ENCODE assay signal across 8 cellular contexts in the genomic region with DNA sequence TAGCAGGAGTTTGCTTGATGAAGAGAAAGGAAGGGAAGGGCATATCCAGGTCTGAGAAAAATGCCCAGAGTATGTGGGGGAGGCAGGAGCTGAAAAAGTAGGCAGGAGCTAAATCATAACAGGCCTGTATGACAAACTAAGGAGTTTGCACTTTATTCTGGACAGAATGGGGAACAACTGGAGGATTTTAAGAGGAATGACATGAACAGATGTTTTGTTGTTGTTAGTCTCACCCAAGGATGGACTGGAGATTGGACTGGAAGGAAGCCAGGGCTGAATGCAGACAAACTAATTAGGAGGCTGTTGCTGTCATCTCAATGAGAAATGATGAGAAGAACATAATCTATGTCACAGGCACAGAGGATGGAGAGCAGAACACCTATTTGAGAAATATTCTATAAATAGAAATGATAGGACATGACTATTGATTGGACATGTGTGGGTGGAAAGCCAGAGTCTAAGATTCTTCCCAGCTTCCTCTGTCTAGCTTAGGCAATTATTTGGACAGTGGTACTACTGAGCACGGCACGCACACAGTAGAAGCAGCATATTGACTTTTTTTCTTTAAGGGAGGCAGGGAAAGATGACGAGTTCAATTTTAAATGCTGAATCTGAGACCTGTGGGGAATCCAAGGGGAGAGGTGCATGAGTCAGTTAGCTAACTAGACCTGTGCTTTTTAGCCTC. TPM values are rescaled to one million over a fixed set of nuclear protein-coding genes. Genes with fewer than 3 reads are reported as not detected.
A peak's percentile ranks its signal among the peaks of the same experiment; 100 is the strongest.
DNase-seq lines count a peak whose midpoint lies in the region; ATAC-seq and TF ChIP-seq lines count a peak whose summit lies in the region.

No MANE protein-coding gene starts in this region.

- POLR2A ChIA-PET in CD8-positive, alpha-beta T cell (lab: Charles Lee): interaction anchor here (0.6 to 5.1 kb wide), 10 partner anchors 7 to 210 kb away, joined by 3 to 95 read pairs (median 6); a partner anchor contains a TSS

- H3K4me1 ChIP-seq in CD8-positive, alpha-beta T cell (ENCODE audit: insufficient read depth, low read length): peaks cover 32% of the 10 kb centered on the region
- H3K4me1 ChIP-seq in stomach smooth muscle (ENCODE audit: control insufficient read depth, insufficient read depth, low read length): peaks cover 18% of the 10 kb centered on the region

- peak overlapping the region; percentile 99 for H3K4me3 Mint-ChIP-seq in CD8-positive, alpha-beta T cell

- no peak for ATAC-seq in CD8-positive, alpha-beta T cell
- ATAC-seq in GM21619 (IDR thresholded peaks at IDR 0.05; ENCODE audit: unreplicated experiment): no peak

- H3K4me3 ChIP-seq in CD8-positive, alpha-beta T cell (ENCODE audit: low read depth, low read length): peak overlapping the region; percentile 58
- H3K4me3 ChIP-seq in stomach smooth muscle (ENCODE audit: low read length in 2 of 2): peak overlapping the region; percentile 84 to 97

- CTCF ChIA-PET in CD8-positive, alpha-beta T cell (lab: Charles Lee): interaction anchor here (0.6 to 3.7 kb wide), 23 partner anchors 9 to 163 kb away, joined by 3 to 28 read pairs (median 5); a partner anchor contains a TSS

- no peak for TF ChIP-seq CTCF in CD8-positive, alpha-beta T cell (IDR thresholded peaks at IDR 0.05)
- no peak for TF ChIP-seq CTCF in GM10266 (IDR thresholded peaks at IDR 0.05; ENCODE audit: control insufficient read depth, insufficient read depth, low read depth, missing control alignments)

- no peaks in the 10 kb centered on the region for H3K9me3 ChIP-seq in CD8-positive, alpha-beta T cell (ENCODE audit: low read length)
- H3K9me3 ChIP-seq in KOPT-K1 (ENCODE audit: insufficient read depth, low read length, poor library complexity, severe bottlenecking): no peaks in the 10 kb centered on the region
- H3K9me3 ChIP-seq in stomach smooth muscle (ENCODE audit: control insufficient read depth in 2 of 2, low read length in 2 of 2): no peaks in the 10 kb centered on the region

- intact Hi-C loops in CD8-positive, alpha-beta T cell (cut with DNase I, micrococcal nuclease): loop anchor here (5.0 to 10.0 kb wide), 4 partner anchors 36 to 1352 kb away; a partner anchor contains a TSS

- H3K27ac ChIP-seq in CD8-positive, alpha-beta T cell (ENCODE audit: low read depth, low read length): peak overlapping the region; percentile 70
- H3K27ac ChIP-seq in KOPT-K1 (ENCODE audit: low read depth, low read length, poor library complexity, severe bottlenecking) (peak overlapping the region; percentile 80), angular gyrus (ENCODE audit: low read depth, low read length) (peak overlapping the region; percentile 80), stomach smooth muscle (ENCODE audit: low read length) (peak overlapping the region; percentile 96)

- H3K9ac ChIP-seq in stomach smooth muscle (ENCODE audit: low read length in 2 of 2): peak overlapping the region; percentile 62 to 90

- H3K27me3 ChIP-seq in CD8-positive, alpha-beta T cell (ENCODE audit: insufficient read depth, low read length): no peaks in the 10 kb centered on the region
- H3K27me3 ChIP-seq in stomach smooth muscle (ENCODE audit: control insufficient read depth in 1 of 2, insufficient read depth in 2 of 2, low read length in 2 of 2): no peaks in the 10 kb centered on the region

- peak overlapping the region; percentile 99 for H3K27ac Mint-ChIP-seq in CD8-positive, alpha-beta T cell

- DNase-seq in CD8-positive, alpha-beta T cell: no peak
- DNase-seq in kidney glomerular epithelial cell (lab: John Stamatoyannopoulos, UW): peak; percentile 31
- no peak for DNase-seq in GM10266 (ENCODE audit: extremely low spot score)
- no peak for DNase-seq in amniotic stem cell (lab: John Stamatoyannopoulos, UW)

- no peaks in the 10 kb centered on the region for H3K9me3 Mint-ChIP-seq in CD8-positive, alpha-beta T cell

- H3K4me1 Mint-ChIP-seq in CD8-positive, alpha-beta T cell (ENCODE audit: low read depth): peaks cover 50% of the 10 kb centered on the region

- peaks cover 19% of the 10 kb centered on the region for H3K36me3 Mint-ChIP-seq in CD8-positive, alpha-beta T cell

- H3K27me3 Mint-ChIP-seq in CD8-positive, alpha-beta T cell (ENCODE audit: low read depth): no peaks in the 10 kb centered on the region

- H3K36me3 ChIP-seq in CD8-positive, alpha-beta T cell (ENCODE audit: insufficient read depth, low read length): no peaks in the 10 kb centered on the region
- H3K36me3 ChIP-seq in KOPT-K1 (ENCODE audit: insufficient read depth, low read length) (0 out of 2 replicates have a peak, but pooled peaks cover 7% of the 10 kb centered on the region), stomach smooth muscle (ENCODE audit: control insufficient read depth in 2 of 2, insufficient read depth in 2 of 2, low read length in 2 of 2) (peaks cover 0 to 3% of the 10 kb centered on the region in 2 donors)

RNA-seq across cellular contexts. Expression of a gene that starts 1.1 kb away (rescaled TPM):
- total RNA-seq in CD8-positive, alpha-beta T cell: 10 to 100 TPM in 1 of 2 experiments, 1 to 10 TPM in 1; 9.8 to 10.2 TPM

RNA-seq across cellular contexts. Expression of a gene that starts 50.0 kb away (rescaled TPM):
- 100 to 1,000 TPM; 410 TPM for total RNA-seq in CD8-positive, alpha-beta T cell
